Comparison of ENCODE assay signal across 9 cellular contexts in the genomic region with DNA sequence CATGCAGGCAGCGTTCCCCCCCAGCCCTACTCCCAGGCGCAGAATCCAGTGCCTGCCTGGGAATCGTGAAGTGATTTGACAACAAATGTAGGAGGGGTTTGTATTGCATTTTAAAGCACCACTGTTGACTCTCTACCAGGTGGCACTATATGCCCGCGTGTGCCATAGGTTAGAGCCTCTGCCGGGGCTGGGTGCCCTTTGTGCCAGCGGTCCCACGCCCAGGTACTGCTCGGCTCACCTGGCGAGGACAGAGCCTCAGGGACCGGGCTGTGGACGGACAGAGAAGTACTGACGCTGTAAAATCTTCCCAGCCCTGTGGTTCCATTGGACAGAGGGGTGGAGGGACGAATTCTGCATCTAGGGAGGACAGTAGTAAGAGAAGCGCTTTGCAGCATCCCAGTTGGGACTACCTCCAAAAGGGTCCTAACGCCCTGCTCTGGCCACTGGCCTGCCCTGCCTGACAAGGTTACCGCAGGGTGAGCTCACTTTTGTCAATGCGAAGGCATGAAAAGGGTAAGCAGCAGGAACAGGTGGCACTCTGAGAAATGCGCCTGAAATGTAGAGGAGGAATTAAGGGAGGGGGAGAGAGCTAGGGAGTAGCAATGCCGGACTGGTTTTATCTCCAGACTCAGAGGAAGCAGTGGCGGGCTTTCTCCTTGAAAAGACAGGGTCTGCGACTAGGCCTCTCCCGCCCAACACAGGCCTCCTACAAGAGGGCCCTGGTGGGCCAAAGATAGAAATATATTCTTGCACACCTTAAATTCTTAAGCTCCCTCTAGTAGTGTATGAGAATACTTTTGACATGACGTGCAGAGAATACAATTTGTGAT. TPM values are rescaled to one million over a fixed set of nuclear protein-coding genes. Genes with fewer than 3 reads are reported as not detected.
DNase-seq lines count a peak whose midpoint lies in the region; ATAC-seq, FAIRE-seq and TF ChIP-seq lines count a peak whose summit lies in the region.
"Had no signal": no experiment of that assay in that cellular context is flagged by ENCODE, and none has a peak within 500 bp of the region (broad histone marks: within the 10 kb centered on the region; RNA-seq: fewer than 3 reads in every experiment).

No MANE protein-coding gene starts in this region.

- TF ChIP-seq CTCF in bronchial epithelial cell (IDR thresholded peaks at IDR 0.05; ENCODE audit: insufficient read depth, low read length, severe bottlenecking) = no peak
- peak in 2 of 5 experiments; percentile 1 to 4 for TF ChIP-seq CTCF in tibial nerve (IDR thresholded peaks at IDR 0.05)

- no peaks in the 10 kb centered on the region for H3K9me3 ChIP-seq in tibial nerve

- peak overlapping the region; percentile 9 for H3K4me3 Mint-ChIP-seq in T-helper 1 cell treated with Interleukin-12 subunit alpha and Interleukin-12 subunit beta and Interleukin-4 antibody, amounts not matched to agents 30 μg/mL and 1 μg/mL, for 36 hours
- H3K4me3 Mint-ChIP-seq in memory B cell = peak overlapping the region; percentile 38
- H3K4me3 Mint-ChIP-seq in effector memory CD8-positive, alpha-beta T cell = peak overlapping the region in 1 of 2 donors; percentile 58

- FAIRE-seq in bronchial epithelial cell (lab: Jason Lieb, UNC) = no peak
- FAIRE-seq: TTC549 had no signal

- TF ChIP-seq EP300 in tibial nerve (IDR thresholded peaks at IDR 0.05) = no peak

- peaks cover 45% of the 10 kb centered on the region for H3K27me3 Mint-ChIP-seq in T-helper 1 cell treated with Interleukin-12 subunit alpha and Interleukin-12 subunit beta and Interleukin-4 antibody, amounts not matched to agents 30 μg/mL and 1 μg/mL, for 36 hours (ENCODE audit: low read depth)
- peaks cover 3% of the 10 kb centered on the region for H3K27me3 Mint-ChIP-seq in memory B cell
- peaks cover 6 to 34% of the 10 kb centered on the region in 2 donors for H3K27me3 Mint-ChIP-seq in effector memory CD8-positive, alpha-beta T cell

- H3K27me3 ChIP-seq in bronchial epithelial cell (ENCODE audit: control insufficient read depth, insufficient read depth, low read length) (peaks cover 6% of the 10 kb centered on the region), tibial nerve (no peaks in the 10 kb centered on the region)

- no peak for DNase-seq in T-helper 1 cell
- peak; percentile 76 for DNase-seq in NCI-H2196 treated with DMSO at 0.1 percent for 48 hours (lab: John Stamatoyannopoulos, UW; ENCODE audit: unreplicated experiment)
- DNase-seq in bronchial epithelial cell (ENCODE audit: low read depth) = peak; percentile 15
- no peak for DNase-seq in memory B cell (ENCODE audit: low spot score in 2 of 2)
- DNase-seq in tibial nerve (ENCODE audit: low spot score in 2 of 2) = no peak
- no peak for DNase-seq in effector memory CD8-positive, alpha-beta T cell

- H3K27ac Mint-ChIP-seq in T-helper 1 cell treated with Interleukin-12 subunit alpha and Interleukin-12 subunit beta and Interleukin-4 antibody, amounts not matched to agents 30 μg/mL and 1 μg/mL, for 36 hours = no peak overlapping the region
- no peak overlapping the region for H3K27ac Mint-ChIP-seq in memory B cell
- H3K27ac Mint-ChIP-seq in effector memory CD8-positive, alpha-beta T cell = no peak overlapping the region

- WGBS in tibial nerve, 2 donors = 35 to 40% methylated on average over 24 of the region's 24 CpGs

- H3K27ac ChIP-seq in tibial nerve = peak overlapping the region; percentile 82 to 89 (median 83)

- H3K4me3 ChIP-seq in bronchial epithelial cell (ENCODE audit: low read depth, low read length) = peak overlapping the region; percentile 46
- peak overlapping the region; percentile 64 to 86 (median 72) for H3K4me3 ChIP-seq in tibial nerve

- H3K4me1 ChIP-seq in tibial nerve = peaks cover 0 to 24% (median 0%) of the 10 kb centered on the region in 4 donors

- H3K9me3 Mint-ChIP-seq in T-helper 1 cell treated with Interleukin-12 subunit alpha and Interleukin-12 subunit beta and Interleukin-4 antibody, amounts not matched to agents 30 μg/mL and 1 μg/mL, for 36 hours = no peaks in the 10 kb centered on the region
- H3K9me3 Mint-ChIP-seq in memory B cell = no peaks in the 10 kb centered on the region
- peaks cover 0 to 3% of the 10 kb centered on the region in 2 donors for H3K9me3 Mint-ChIP-seq in effector memory CD8-positive, alpha-beta T cell

- H3K4me1 Mint-ChIP-seq in T-helper 1 cell treated with Interleukin-12 subunit alpha and Interleukin-12 subunit beta and Interleukin-4 antibody, amounts not matched to agents 30 μg/mL and 1 μg/mL, for 36 hours (ENCODE audit: low read depth) = no peaks in the 10 kb centered on the region
- peaks cover 2% of the 10 kb centered on the region for H3K4me1 Mint-ChIP-seq in memory B cell
- peaks cover 0 to 5% of the 10 kb centered on the region in 2 donors for H3K4me1 Mint-ChIP-seq in effector memory CD8-positive, alpha-beta T cell (ENCODE audit: low read depth in 2 of 2)

- H3K36me3 ChIP-seq in bronchial epithelial cell (ENCODE audit: control insufficient read depth, insufficient read depth, low read length) (no peaks in the 10 kb centered on the region), tibial nerve (no peaks in the 10 kb centered on the region)

- H3K36me3 Mint-ChIP-seq in T-helper 1 cell treated with Interleukin-12 subunit alpha and Interleukin-12 subunit beta and Interleukin-4 antibody, amounts not matched to agents 30 μg/mL and 1 μg/mL, for 36 hours (ENCODE audit: low read depth) = no peaks in the 10 kb centered on the region
- H3K36me3 Mint-ChIP-seq in memory B cell = no peaks in the 10 kb centered on the region
- peaks cover 3% of the 10 kb centered on the region for H3K36me3 Mint-ChIP-seq in effector memory CD8-positive, alpha-beta T cell (ENCODE audit: insufficient read depth)

- no peak for ATAC-seq in memory B cell (ENCODE audit: low read depth)
- no peak for ATAC-seq in HG03378 (IDR thresholded peaks at IDR 0.05; ENCODE audit: unreplicated experiment)
- ATAC-seq in effector memory CD8-positive, alpha-beta T cell (replicated peaks) = no peak

- no peak for TF ChIP-seq POLR2A in tibial nerve (IDR thresholded peaks at IDR 0.05)

RNA-seq across cellular contexts. Expression of a gene that starts 0.9 kb away (rescaled TPM):
- total RNA-seq in bronchial epithelial cell (0.77 and 1.1 TPM in 2 replicates), tibial nerve (10 to 100 TPM; 17.7 to 22.0 (median 18.4) TPM)

Comparison
In these comparisons a context has a peak if more than half of its experiments do, and no peak if none do; other contexts are left out.
1. DNase-seq: peak in NCI-H2196 treated with DMSO at 0.1 percent for 48 hours (single experiment) and bronchial epithelial cell (single experiment); none in T-helper 1 cell (0 of 5), memory B cell (0 of 2), tibial nerve (0 of 2) and effector memory CD8-positive, alpha-beta T cell (0 of 3).